Comparison of ENCODE assay signal across 8 cellular contexts in the genomic region with DNA sequence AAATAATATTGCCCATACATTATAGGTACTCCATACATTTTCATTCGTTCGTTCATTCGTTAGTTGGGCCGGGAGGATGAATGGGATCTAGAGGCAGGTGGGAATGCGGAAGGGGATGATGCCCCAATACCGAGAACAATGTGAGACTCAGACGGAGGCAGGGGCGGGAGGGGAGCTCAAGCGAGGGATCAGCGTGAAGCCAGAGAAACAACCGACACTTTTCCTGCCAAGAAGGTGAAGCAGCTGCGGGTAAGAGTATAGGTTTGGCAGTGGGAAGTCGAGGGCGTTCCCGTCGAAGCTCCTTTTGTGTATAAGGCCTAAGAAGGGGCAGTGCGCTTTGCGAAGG. TPM values are rescaled to one million over a fixed set of nuclear protein-coding genes. Genes with fewer than 3 reads are reported as not detected.
DNase-seq lines count a peak whose midpoint lies in the region; ATAC-seq and TF ChIP-seq lines count a peak whose summit lies in the region.

No MANE protein-coding gene starts in this region.

- H3K36me3 ChIP-seq in SK-N-SH (replicated peaks in 1 of 2; ENCODE audit: control insufficient read depth in 1 of 2, insufficient read depth in 2 of 2, low read length in 1 of 2) (peaks cover 0 to 11% of the 10 kb centered on the region in 2 experiments), iPS-20b (ENCODE audit: insufficient read depth, low read depth, low read length) (no peaks in the 10 kb centered on the region), stomach (no peaks in the 10 kb centered on the region)

- H3K4me1 Mint-ChIP-seq in activated T-helper 17 cell treated with anti-CD3 and anti-CD28 coated beads, Interleukin-2, amount 50 U/mL, for 72 hours: no peaks in the 10 kb centered on the region

- TF ChIP-seq EP300 in SK-N-SH (IDR thresholded peaks at IDR 0.05; ENCODE audit: borderline replicate concordance in 1 of 2, low read depth in 1 of 2, low read length in 1 of 2): no peak
- TF ChIP-seq EP300 in stomach (IDR thresholded peaks at IDR 0.05): no peak

- no peak for ATAC-seq in SK-N-SH treated with all-trans-retinoic acid at 6 μM for 48 hours
- ATAC-seq in activated T-helper 17 cell treated with anti-CD3 and anti-CD28 coated beads, Interleukin-2, amount 50 U/mL, for 72 hours (replicated peaks): no peak
- no peak for ATAC-seq in GM21367 (IDR thresholded peaks at IDR 0.05; ENCODE audit: unreplicated experiment)
- ATAC-seq in HG02938 (IDR thresholded peaks at IDR 0.05; ENCODE audit: unreplicated experiment): no peak

- H3K9ac ChIP-seq in SK-N-SH (peak overlapping the region; percentile 43), iPS-20b (ENCODE audit: low read depth, low read length) (peak overlapping the region; percentile 79)

- H3K36me3 Mint-ChIP-seq in activated T-helper 17 cell treated with anti-CD3 and anti-CD28 coated beads, Interleukin-2, amount 50 U/mL, for 72 hours (ENCODE audit: low read depth): no peaks in the 10 kb centered on the region

- H4K20me1 ChIP-seq in SK-N-SH (ENCODE audit: insufficient read depth): peaks cover 27% of the 10 kb centered on the region

- DNase-seq in SK-N-SH (no peak), stomach (no peak), pons (ENCODE audit: low spot score) (no peak)

- TF ChIP-seq CTCF in SK-N-SH (IDR thresholded peaks at IDR 0.05): no peak
- TF ChIP-seq CTCF in stomach (IDR thresholded peaks at IDR 0.05): no peak

- peak overlapping the region; percentile 61 to 74 for H3K27ac ChIP-seq in SK-N-SH (ENCODE audit: low read depth in 2 of 2, low read length in 1 of 2)
- H3K27ac ChIP-seq in iPS-20b (ENCODE audit: low read length): no peak overlapping the region
- peak overlapping the region; percentile 92 to 97 (median 95) for H3K27ac ChIP-seq in stomach

- CTCF ChIA-PET in SK-N-SH (lab: Yijun Ruan, JAX): interaction anchor here (0.6 to 17.6 kb wide), 47 partner anchors 14 to 485 kb away, joined by 3 to 395 read pairs (median 4); partner anchors contain the start of gene FAM168A

- TF ChIP-seq POLR2A in stomach (IDR thresholded peaks at IDR 0.05): no peak

- peak overlapping the region; percentile 73 for H3K4me3 Mint-ChIP-seq in activated T-helper 17 cell treated with anti-CD3 and anti-CD28 coated beads, Interleukin-2, amount 50 U/mL, for 72 hours

- peaks cover 6% of the 10 kb centered on the region for H3F3A ChIP-seq in SK-N-SH (replicated peaks; ENCODE audit: insufficient read depth)

- TF ChIP-seq RAD21 in SK-N-SH (IDR thresholded peaks at IDR 0.05; ENCODE audit: low read length): no peak

- H3K79me2 ChIP-seq in SK-N-SH (ENCODE audit: insufficient read depth): peaks cover 42% of the 10 kb centered on the region

- H3K4me1 ChIP-seq in SK-N-SH (ENCODE audit: control insufficient read depth in 1 of 2, insufficient read depth in 2 of 2, low read depth in 1 of 2, low read length in 1 of 2): peaks cover 30 to 35% of the 10 kb centered on the region in 2 experiments
- peaks cover 6% of the 10 kb centered on the region; the same call in 1 of the 2 replicates for H3K4me1 ChIP-seq in iPS-20b (ENCODE audit: insufficient read depth, low read length)
- peaks cover 32 to 54% (median 49%) of the 10 kb centered on the region in 4 donors for H3K4me1 ChIP-seq in stomach

- H3K9me3 ChIP-seq in SK-N-SH (no peaks in the 10 kb centered on the region), iPS-20b (ENCODE audit: insufficient read depth, low read depth, low read length) (no peaks in the 10 kb centered on the region), stomach (no peaks in the 10 kb centered on the region)

- H3K27me3 ChIP-seq in SK-N-SH (ENCODE audit: insufficient read depth) (no peaks in the 10 kb centered on the region), iPS-20b (ENCODE audit: insufficient read depth, low read length) (peaks cover 59% of the 10 kb centered on the region), stomach (no peaks in the 10 kb centered on the region)

- no peaks in the 10 kb centered on the region for H3K9me3 Mint-ChIP-seq in activated T-helper 17 cell treated with anti-CD3 and anti-CD28 coated beads, Interleukin-2, amount 50 U/mL, for 72 hours

- H3K4me3 ChIP-seq in SK-N-SH (ENCODE audit: low read depth in 2 of 2, low read length in 1 of 2): peak overlapping the region; percentile 27 to 47
- peak overlapping the region; percentile 89 for H3K4me3 ChIP-seq in iPS-20b (ENCODE audit: low read length)
- H3K4me3 ChIP-seq in stomach: peak overlapping the region; percentile 55 to 83 (median 74)

- intact Hi-C loops in stomach (cut with DNase I; ENCODE audit: low total_unique reads): no loop called here

- H2AFZ ChIP-seq in SK-N-SH (ENCODE audit: low read depth): peak overlapping the region; percentile 78

- no peak overlapping the region for H3K27ac Mint-ChIP-seq in activated T-helper 17 cell treated with anti-CD3 and anti-CD28 coated beads, Interleukin-2, amount 50 U/mL, for 72 hours

- H3K4me2 ChIP-seq in SK-N-SH: peak overlapping the region; percentile 99

- no peaks in the 10 kb centered on the region for H3K9me2 ChIP-seq in SK-N-SH

- POLR2A ChIA-PET in SK-N-SH (lab: Yijun Ruan, JAX): interaction anchor here (1.1 to 3.2 kb wide), 3 partner anchors 11 to 28 kb away, joined by 4 to 19 read pairs (median 5); no protein-coding TSS in a partner anchor

- H3K27me3 Mint-ChIP-seq in activated T-helper 17 cell treated with anti-CD3 and anti-CD28 coated beads, Interleukin-2, amount 50 U/mL, for 72 hours: peaks cover 6% of the 10 kb centered on the region

- WGBS in SK-N-SH (ENCODE audit: low lambda C conversion rate): 45% methylated on average over 18 of the region's 18 CpGs
- 12 to 17% (median 14%) methylated on average over 18 of the region's 18 CpGs for WGBS in stomach, 5 donors

TF ChIP-seq in SK-N-SH, 30 proteins besides CTCF, POLR2A, EP300 and RAD21 (continues in another document):
- no peak for TF ChIP-seq RFX5 (IDR thresholded peaks at IDR 0.05; ENCODE audit: low read length)
- TF ChIP-seq TAF1 (IDR thresholded peaks at IDR 0.05; ENCODE audit: borderline replicate concordance, low read depth, low read length): no peak

TF ChIP-seq in SK-N-SH treated with all-trans-retinoic acid at 6 μM for 48 hours, 23 proteins besides CTCF, POLR2A, EP300 and RAD21:
- TF ChIP-seq, protein P1, sequence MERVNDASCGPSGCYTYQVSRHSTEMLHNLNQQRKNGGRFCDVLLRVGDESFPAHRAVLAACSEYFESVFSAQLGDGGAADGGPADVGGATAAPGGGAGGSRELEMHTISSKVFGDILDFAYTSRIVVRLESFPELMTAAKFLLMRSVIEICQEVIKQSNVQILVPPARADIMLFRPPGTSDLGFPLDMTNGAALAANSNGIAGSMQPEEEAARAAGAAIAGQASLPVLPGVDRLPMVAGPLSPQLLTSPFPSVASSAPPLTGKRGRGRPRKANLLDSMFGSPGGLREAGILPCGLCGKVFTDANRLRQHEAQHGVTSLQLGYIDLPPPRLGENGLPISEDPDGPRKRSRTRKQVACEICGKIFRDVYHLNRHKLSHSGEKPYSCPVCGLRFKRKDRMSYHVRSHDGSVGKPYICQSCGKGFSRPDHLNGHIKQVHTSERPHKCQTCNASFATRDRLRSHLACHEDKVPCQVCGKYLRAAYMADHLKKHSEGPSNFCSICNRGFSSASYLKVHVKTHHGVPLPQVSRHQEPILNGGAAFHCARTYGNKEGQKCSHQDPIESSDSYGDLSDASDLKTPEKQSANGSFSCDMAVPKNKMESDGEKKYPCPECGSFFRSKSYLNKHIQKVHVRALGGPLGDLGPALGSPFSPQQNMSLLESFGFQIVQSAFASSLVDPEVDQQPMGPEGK (CRISPR knock-in tag; IDR thresholded peaks at IDR 0.05; ENCODE audit: borderline replicate concordance): no peak
- TF ChIP-seq, protein P2, sequence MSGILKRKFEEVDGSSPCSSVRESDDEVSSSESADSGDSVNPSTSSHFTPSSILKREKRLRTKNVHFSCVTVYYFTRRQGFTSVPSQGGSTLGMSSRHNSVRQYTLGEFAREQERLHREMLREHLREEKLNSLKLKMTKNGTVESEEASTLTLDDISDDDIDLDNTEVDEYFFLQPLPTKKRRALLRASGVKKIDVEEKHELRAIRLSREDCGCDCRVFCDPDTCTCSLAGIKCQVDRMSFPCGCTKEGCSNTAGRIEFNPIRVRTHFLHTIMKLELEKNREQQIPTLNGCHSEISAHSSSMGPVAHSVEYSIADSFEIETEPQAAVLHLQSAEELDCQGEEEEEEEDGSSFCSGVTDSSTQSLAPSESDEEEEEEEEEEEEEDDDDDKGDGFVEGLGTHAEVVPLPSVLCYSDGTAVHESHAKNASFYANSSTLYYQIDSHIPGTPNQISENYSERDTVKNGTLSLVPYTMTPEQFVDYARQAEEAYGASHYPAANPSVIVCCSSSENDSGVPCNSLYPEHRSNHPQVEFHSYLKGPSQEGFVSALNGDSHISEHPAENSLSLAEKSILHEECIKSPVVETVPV (CRISPR knock-in tag; IDR thresholded peaks at IDR 0.05): no peak

RNA-seq across cellular contexts. Expression of gene ARHGEF17, which starts 1.1 kb away (rescaled TPM):
- polyA plus RNA-seq in SK-N-SH (2012; rRNA removed) (45.9 and 48.4 TPM in 2 replicates), stomach (10 to 100 TPM in 2 of 3 donors, 1 to 10 TPM in 1; 5.0 to 13.1 (median 10.8) TPM)
- 8.0 and 13.3 TPM in 2 replicates for polyA plus RNA-seq in SK-N-SH (2012; cell fraction: cytosol; rRNA removed)
- polyA plus RNA-seq in SK-N-SH (2012; cell fraction: nucleus; rRNA removed): 273 and 324 TPM in 2 replicates
- total RNA-seq in activated T-helper 17 cell treated with anti-CD3 and anti-CD28 coated beads, Interleukin-2, amount 50 U/mL, for 72 hours: under 1 TPM; 0.06 to 0.42 TPM
- 10 to 100 TPM; 29.9 to 66.5 (median 38.8) TPM for total RNA-seq in stomach

RNA-seq across cellular contexts. Expression of gene P2RY6, which starts 34.8 kb away (rescaled TPM):
- polyA plus RNA-seq in SK-N-SH (2012; rRNA removed) (0.15 and 0.16 TPM in 2 replicates), stomach (1 to 10 TPM; 1.2 to 2.9 (median 2.1) TPM)
- polyA plus RNA-seq in SK-N-SH (2012; cell fraction: cytosol; rRNA removed): 0.09 and 0.31 TPM in 2 replicates
- 0.26 and 0.27 TPM in 2 replicates for polyA plus RNA-seq in SK-N-SH (2012; cell fraction: nucleus; rRNA removed)
- total RNA-seq in activated T-helper 17 cell treated with anti-CD3 and anti-CD28 coated beads, Interleukin-2, amount 50 U/mL, for 72 hours: not detected
- total RNA-seq in stomach: 1 to 10 TPM in 1 of 5 donors, under 1 TPM in 1, not detected in 3; 0.29 to 1.3 TPM

Comparison
In these comparisons a context has a peak if more than half of its experiments do, and no peak if none do; other contexts are left out.
1. H3K4me3 ChIP-seq: peak in every context shown above with its lines; median percentile 89 in iPS-20b; 74 in stomach; 37 in SK-N-SH.
2. RNA of gene ARHGEF17, which starts 1.1 kb away (total RNA-seq): 29.9 to 66.5 TPM in stomach; 0.06 to 0.42 TPM in activated T-helper 17 cell treated with anti-CD3 and anti-CD28 coated beads, Interleukin-2, amount 50 U/mL, for 72 hours; every median in the first group is over 10 times any median in the second.